Comparison of ENCODE assay signal across 8 cellular contexts in genomic region chr6:133916650-133917151, GRCh38. TPM values are rescaled to one million over a fixed set of nuclear protein-coding genes. Genes with fewer than 3 reads are reported as not detected.
DNase-seq lines count a peak whose midpoint lies in the region; ATAC-seq and TF ChIP-seq lines count a peak whose summit lies in the region.

No MANE protein-coding gene starts in this region.

- CTCF ChIA-PET in activated CD4-positive, alpha-beta T cell treated with anti-CD3 and anti-CD28 coated beads for 36 hours (lab: Charles Lee) = interaction anchor here (0.5 to 3.7 kb wide), 45 partner anchors 9 to 954 kb away, joined by 3 to 41 read pairs (median 4); partner anchors contain the start of genes SLC2A12 and TCF21

- ATAC-seq in GM19043 (IDR thresholded peaks at IDR 0.05; ENCODE audit: low read depth, unreplicated experiment) (peak; percentile 72), HG03439 (IDR thresholded peaks at IDR 0.05; ENCODE audit: unreplicated experiment) (peak; percentile 74), left lung (peak; percentile 90)
- peak; percentile 60 for ATAC-seq in activated CD4-positive, alpha-beta T cell treated with anti-CD3 and anti-CD28 coated beads for 36 hours

- H3K27ac ChIP-seq in left lung = no peak overlapping the region

- no peak overlapping the region for H3K27ac Mint-ChIP-seq in activated CD4-positive, alpha-beta T cell treated with anti-CD3 and anti-CD28 coated beads for 36 hours

- peaks cover 19% of the 10 kb centered on the region for H3K27me3 Mint-ChIP-seq in activated CD4-positive, alpha-beta T cell treated with anti-CD3 and anti-CD28 coated beads for 36 hours

- POLR2A ChIA-PET in activated CD4-positive, alpha-beta T cell treated with anti-CD3 and anti-CD28 coated beads for 36 hours (lab: Charles Lee) = no interaction called here

- H3K4me3 Mint-ChIP-seq in activated CD4-positive, alpha-beta T cell treated with anti-CD3 and anti-CD28 coated beads for 36 hours = no peak overlapping the region

- TF ChIP-seq CTCF in BE2C (IDR thresholded peaks at IDR 0.05; ENCODE audit: low read depth, low read length) (peak; percentile 98), left lung (IDR thresholded peaks at IDR 0.05) (peak; percentile 76 to 87)

- H3K9me3 Mint-ChIP-seq in activated CD4-positive, alpha-beta T cell treated with anti-CD3 and anti-CD28 coated beads for 36 hours (ENCODE audit: low read depth) = no peaks in the 10 kb centered on the region

- H3K27me3 ChIP-seq in BE2C (peaks cover 8% of the 10 kb centered on the region), left lung (peaks cover 0 to 6% of the 10 kb centered on the region in 2 donors)

- no peaks in the 10 kb centered on the region for H3K9me3 ChIP-seq in BE2C
- peaks cover 0 to 2% of the 10 kb centered on the region in 2 donors for H3K9me3 ChIP-seq in left lung

- H3K4me1 Mint-ChIP-seq in activated CD4-positive, alpha-beta T cell treated with anti-CD3 and anti-CD28 coated beads for 36 hours = peaks cover 3% of the 10 kb centered on the region

- H3K36me3 Mint-ChIP-seq in activated CD4-positive, alpha-beta T cell treated with anti-CD3 and anti-CD28 coated beads for 36 hours (ENCODE audit: low read depth) = no peaks in the 10 kb centered on the region

- no peaks in the 10 kb centered on the region for H3K36me3 ChIP-seq in BE2C
- H3K36me3 ChIP-seq in left lung = no peaks in the 10 kb centered on the region

- no peak overlapping the region for H3K4me3 ChIP-seq in BE2C (ENCODE audit: low read depth, low read length)
- no peak overlapping the region for H3K4me3 ChIP-seq in left lung

- intact Hi-C loops in activated CD4-positive, alpha-beta T cell treated with anti-CD3 and anti-CD28 coated beads for 36 hours (cut with DNase I, micrococcal nuclease) = loop anchor here (1.0 to 5.0 kb wide), 5 partner anchors 79 to 1386 kb away; no protein-coding TSS in a partner anchor
- intact Hi-C loops in left lung (cut with DNase I) = loop anchor here in 1 of 2 donors (5.0 kb wide), 1 partner anchor 349 kb away; no protein-coding TSS in a partner anchor

- H3K4me1 ChIP-seq in BE2C (no peaks in the 10 kb centered on the region), left lung (no peaks in the 10 kb centered on the region)

- DNase-seq in BE2C (peak; percentile 93), NCI-H460 (ENCODE audit: extremely low read depth, low read depth) (peak; percentile 78), dedifferentiated amniotic fluid mesenchymal stem cell (ENCODE audit: extremely low spot score) (peak; percentile 91), left lung (peak; percentile 74 to 79)
- DNase-seq in activated CD4-positive, alpha-beta T cell treated with anti-CD3 and anti-CD28 coated beads for 36 hours = peak; percentile 91
- DNase-seq in stimulated activated CD4-positive, alpha-beta T cell treated with anti-CD3 and anti-CD28 coated beads, TNF-alpha, amount 100 ng/mL, for 24 hours (ENCODE audit: low read depth in 3 of 3) = peak; percentile 54 to 78 (median 64)

RNA-seq across cellular contexts. Expression of gene TCF21, which starts 27.8 kb away (rescaled TPM):
- not detected for polyA plus RNA-seq in BE2C (2012; ENCODE audit: insufficient read depth, insufficient read length, low read depth)
- total RNA-seq in NCI-H460 (2014; rRNA removed; shearing (Covaris generic)) = not detected in 2 replicates
- polyA plus RNA-seq in NCI-H460 (2014; cell fraction: nucleus; rRNA removed) = not detected in 2 replicates
- total RNA-seq in activated CD4-positive, alpha-beta T cell treated with anti-CD3 and anti-CD28 coated beads for 36 hours = not detected
- total RNA-seq in left lung = 10 to 100 TPM; 21.7 to 41.6 TPM

RNA-seq across cellular contexts. Expression of gene TBPL1, which starts 36.3 kb away (rescaled TPM):
- polyA plus RNA-seq in BE2C (2012; ENCODE audit: insufficient read depth, insufficient read length, low read depth) = 63.0 TPM
- total RNA-seq in NCI-H460 (2014; rRNA removed; shearing (Covaris generic)) = 68.4 and 79.5 TPM in 2 replicates
- 18.4 and 38.2 TPM in 2 replicates for polyA plus RNA-seq in NCI-H460 (2014; cell fraction: nucleus; rRNA removed)
- 10 to 100 TPM; 32.2 to 33.9 TPM for total RNA-seq in activated CD4-positive, alpha-beta T cell treated with anti-CD3 and anti-CD28 coated beads for 36 hours
- total RNA-seq in left lung = 10 to 100 TPM; 20.4 to 22.6 TPM

Comparison
In these comparisons a context has a peak if more than half of its experiments do, and no peak if none do; other contexts are left out.
1. RNA of gene TCF21, which starts 27.8 kb away (total RNA-seq): 21.7 to 41.6 TPM in left lung; not detected in NCI-H460 and not detected in activated CD4-positive, alpha-beta T cell treated with anti-CD3 and anti-CD28 coated beads for 36 hours; every median in the first group is over 10 times any median in the second.
2. Peak in every context shown above with its lines, with median percentiles within 50 percentile points of each other: DNase-seq and ATAC-seq.